In genomic region chr1:69121708-69122107, GRCh38 we compare ENCODE assay signal across 35 cellular contexts.
DNase-seq lines count a peak whose midpoint lies in the region; ATAC-seq, FAIRE-seq and TF ChIP-seq lines count a peak whose summit lies in the region.
"Had no signal": no experiment of that assay in that cellular context is flagged by ENCODE, and none has a peak within 500 bp of the region (broad histone marks: within the 10 kb centered on the region; RNA-seq: fewer than 3 reads in every experiment).

No MANE protein-coding gene starts in this region.

- intact Hi-C loops in colonic mucosa (cut with DNase I), result no loop called here

- no peak overlapping the region for H3K4me3 Mint-ChIP-seq in stimulated activated memory B cell treated with anti-CD40 and anti-IgM and Interleukin-4, amounts not matched to agents 10 μg/mL and 1 μg/mL and 100 μg/mL, for 72 hours
- H3K4me3 Mint-ChIP-seq: activated CD4-positive, alpha-beta T cell treated with anti-CD3 and anti-CD28 coated beads, Interleukin-2, amount 10 ng/mL, durations not matched to agents 7 days and 5 days; GM23338; HFFc6; immature natural killer cell; stimulated activated naive B cell treated with anti-CD40 and anti-IgM and Interleukin-4, amounts not matched to agents 10 μg/mL and 1 μg/mL and 100 μg/mL, for 72 hours; WTC11 had no signal

- peak; percentile 76 for ATAC-seq in thoracic aorta (ENCODE audit: insufficient number of reproducible peaks, low FRiP score, low read depth)
- ATAC-seq in HG02678 (IDR thresholded peaks at IDR 0.05; ENCODE audit: unreplicated experiment), result no peak
- no peak for ATAC-seq in GM19023 (IDR thresholded peaks at IDR 0.05; ENCODE audit: unreplicated experiment)
- ATAC-seq in stimulated activated memory B cell treated with anti-CD40 and anti-IgM and Interleukin-4, amounts not matched to agents 10 μg/mL and 1 μg/mL and 100 μg/mL, for 72 hours, result no peak
- ATAC-seq: gastrocnemius medialis; GM23338; left lobe of liver; sciatic nerve; stimulated activated naive B cell treated with anti-CD40 and anti-IgM and Interleukin-4, amounts not matched to agents 10 μg/mL and 1 μg/mL and 100 μg/mL, for 72 hours; WTC11 had no signal

- peak; percentile 13 for DNase-seq in M059J (ENCODE audit: low read depth)
- peak; percentile 29 for DNase-seq in bronchial epithelial cell (ENCODE audit: low read depth)
- DNase-seq in fibroblast of the conjunctiva (ENCODE audit: low read depth), result peak; percentile 27
- DNase-seq in thoracic aorta (ENCODE audit: low spot score), result no peak
- no peak for DNase-seq in colonic mucosa
- DNase-seq: activated CD4-positive, alpha-beta T cell treated with anti-CD3 and anti-CD28 coated beads, Interleukin-2, amount 10 ng/mL, durations not matched to agents 7 days and 5 days; activated naive CD4-positive, alpha-beta T cell treated with Interleukin-2 at 50 U/mL for 16 hours; activated T-cell treated with anti-CD3 and anti-CD28 coated beads, Interleukin-2, amount 50 U/mL, for 48 hours; adrenal gland; DND-41; gastrocnemius medialis; HFFc6; hypothalamus; immature natural killer cell; IMR-90; mesenchymal stem cell; NCI-H1048; NCI-H1694 treated with DMSO at 0.1 percent for 48 hours; NCI-H524 treated with DMSO at 0.1 percent for 48 hours; NK-92 treated with Interleukin-12 subunit alpha and Interleukin-12 subunit beta, amount 100 ng/mL, for 24 hours; posterior cingulate gyrus; SHP77 treated with DMSO at 0.1 percent for 48 hours; stimulated activated CD4-positive, alpha-beta T cell treated with anti-CD3 and anti-CD28 coated beads, Interleukin-4, amount 100 ng/mL, for 4 hours; stimulated activated naive B cell treated with anti-CD40 and anti-IgM and Interleukin-4, amounts not matched to agents 10 μg/mL and 1 μg/mL and 100 μg/mL, for 72 hours; T-helper 9 cell; testis had no signal

- H3K27me3 Mint-ChIP-seq in stimulated activated memory B cell treated with anti-CD40 and anti-IgM and Interleukin-4, amounts not matched to agents 10 μg/mL and 1 μg/mL and 100 μg/mL, for 72 hours, result no peaks in the 10 kb centered on the region
- H3K27me3 Mint-ChIP-seq: activated CD4-positive, alpha-beta T cell treated with anti-CD3 and anti-CD28 coated beads, Interleukin-2, amount 10 ng/mL, durations not matched to agents 7 days and 5 days; stimulated activated naive B cell treated with anti-CD40 and anti-IgM and Interleukin-4, amounts not matched to agents 10 μg/mL and 1 μg/mL and 100 μg/mL, for 72 hours had no signal

- H3K36me3 Mint-ChIP-seq in stimulated activated memory B cell treated with anti-CD40 and anti-IgM and Interleukin-4, amounts not matched to agents 10 μg/mL and 1 μg/mL and 100 μg/mL, for 72 hours, result no peaks in the 10 kb centered on the region
- H3K36me3 Mint-ChIP-seq: immature natural killer cell; stimulated activated naive B cell treated with anti-CD40 and anti-IgM and Interleukin-4, amounts not matched to agents 10 μg/mL and 1 μg/mL and 100 μg/mL, for 72 hours had no signal

- peak overlapping the region in 1 of 2 donors; percentile 23 for H3K27ac ChIP-seq in thoracic aorta
- no peak overlapping the region for H3K27ac ChIP-seq in colonic mucosa
- H3K27ac ChIP-seq: adrenal gland, gastrocnemius medialis, testis, vagina had no signal

- no peaks in the 10 kb centered on the region for H3K36me3 ChIP-seq in bronchial epithelial cell (ENCODE audit: control insufficient read depth, insufficient read depth, low read length)
- no peaks in the 10 kb centered on the region for H3K36me3 ChIP-seq in thoracic aorta
- no peaks in the 10 kb centered on the region for H3K36me3 ChIP-seq in colonic mucosa
- H3K36me3 ChIP-seq: adrenal gland, gastrocnemius medialis, vagina had no signal

- H3K4me3 ChIP-seq in bronchial epithelial cell (ENCODE audit: low read depth, low read length) (no peak overlapping the region), thoracic aorta (no peak overlapping the region), colonic mucosa (no peak overlapping the region)
- H3K4me3 ChIP-seq: adrenal gland, gastrocnemius medialis, GM23338, testis, vagina had no signal

- H3K9me3 ChIP-seq in thoracic aorta, result no peaks in the 10 kb centered on the region
- no peaks in the 10 kb centered on the region for H3K9me3 ChIP-seq in colonic mucosa
- H3K9me3 ChIP-seq: adrenal gland, gastrocnemius medialis, testis, vagina had no signal

- peaks cover 5 to 30% of the 10 kb centered on the region in 2 donors for H3K4me1 ChIP-seq in thoracic aorta (ENCODE audit: control insufficient read depth in 1 of 2, low read depth in 2 of 2)
- H3K4me1 ChIP-seq in colonic mucosa, result no peaks in the 10 kb centered on the region
- H3K4me1 ChIP-seq: adrenal gland, gastrocnemius medialis, testis, vagina had no signal

- no peak for TF ChIP-seq CTCF in bronchial epithelial cell (IDR thresholded peaks at IDR 0.05; ENCODE audit: insufficient read depth, low read length, severe bottlenecking)
- TF ChIP-seq CTCF in thoracic aorta (IDR thresholded peaks at IDR 0.05), result no peak
- TF ChIP-seq CTCF in colonic mucosa (IDR thresholded peaks at IDR 0.05), result no peak

- H3K9ac ChIP-seq in colonic mucosa (ENCODE audit: low read depth in 2 of 2, low read length in 2 of 2), result no peak overlapping the region

- H3K9me3 Mint-ChIP-seq in stimulated activated memory B cell treated with anti-CD40 and anti-IgM and Interleukin-4, amounts not matched to agents 10 μg/mL and 1 μg/mL and 100 μg/mL, for 72 hours, result peaks cover 5% of the 10 kb centered on the region

- no peak overlapping the region for H3K27ac Mint-ChIP-seq in stimulated activated memory B cell treated with anti-CD40 and anti-IgM and Interleukin-4, amounts not matched to agents 10 μg/mL and 1 μg/mL and 100 μg/mL, for 72 hours
- H3K27ac Mint-ChIP-seq: activated CD4-positive, alpha-beta T cell treated with anti-CD3 and anti-CD28 coated beads, Interleukin-2, amount 10 ng/mL, durations not matched to agents 7 days and 5 days; GM23338; HFFc6; immature natural killer cell; stimulated activated naive B cell treated with anti-CD40 and anti-IgM and Interleukin-4, amounts not matched to agents 10 μg/mL and 1 μg/mL and 100 μg/mL, for 72 hours; WTC11 had no signal

- FAIRE-seq in bronchial epithelial cell (lab: Jason Lieb, UNC), result no peak
- FAIRE-seq: GM18507 had no signal

- H3K27me3 ChIP-seq in bronchial epithelial cell (ENCODE audit: control insufficient read depth, insufficient read depth, low read length) (no peaks in the 10 kb centered on the region), thoracic aorta (replicated peaks; ENCODE audit: insufficient read depth) (no peaks in the 10 kb centered on the region), colonic mucosa (no peaks in the 10 kb centered on the region)
- H3K27me3 ChIP-seq: adrenal gland, gastrocnemius medialis, testis, vagina had no signal

- H3K4me1 Mint-ChIP-seq in stimulated activated memory B cell treated with anti-CD40 and anti-IgM and Interleukin-4, amounts not matched to agents 10 μg/mL and 1 μg/mL and 100 μg/mL, for 72 hours, result no peaks in the 10 kb centered on the region
- H3K4me1 Mint-ChIP-seq: activated CD4-positive, alpha-beta T cell treated with anti-CD3 and anti-CD28 coated beads, Interleukin-2, amount 10 ng/mL, durations not matched to agents 7 days and 5 days; immature natural killer cell; stimulated activated naive B cell treated with anti-CD40 and anti-IgM and Interleukin-4, amounts not matched to agents 10 μg/mL and 1 μg/mL and 100 μg/mL, for 72 hours had no signal

Comparison
In these comparisons a context has a peak if more than half of its experiments do, and no peak if none do; other contexts are left out.
1. DNase-seq: peak in M059J (single experiment), bronchial epithelial cell (single experiment) and fibroblast of the conjunctiva (single experiment); none in thoracic aorta (single experiment) and colonic mucosa (single experiment).